In genomic region chr3:142714882-142715281, GRCh38 we compare ENCODE assay signal across 2 cellular contexts.
TF ChIP-seq lines count a peak whose summit lies in the region.
"Not testable (repeated sequence)": the region's sequence is repeated elsewhere in the genome, so short reads cannot be mapped to it uniquely, and the experiment has no call there.

No MANE protein-coding gene starts in this region.

TF ChIP-seq in K562, 482 proteins besides CTCF, POLR2A, EP300 and RAD21:
- TF ChIP-seq CEBPB (tag; IDR thresholded peaks at IDR 0.05) (peak; percentile 81), CEBPG (tag; conservative IDR thresholded peaks at IDR 0.05 in 1 of 2, IDR thresholded peaks at IDR 0.05 in 1 of 2) (0 out of 4 replicates have a peak, but pooled peaks of 1 of the 2 experiments have one; percentile 30), TRIM24 (IDR thresholded peaks at IDR 0.05) (peak; percentile 75 to 87), NFE2 (IDR thresholded peaks at IDR 0.05; ENCODE audit: low read depth) (0 out of 2 replicates have a peak, but pooled peaks have one; percentile 29)
- TF ChIP-seq CEBPG (CRISPR knock-in tag; IDR thresholded peaks at IDR 0.05): not testable (repeated sequence)

TF ChIP-seq in HepG2, 621 proteins besides CTCF, POLR2A, EP300 and RAD21:
- peak; percentile 60; the same call in 1 of the 2 replicates for TF ChIP-seq ZNF460 (CRISPR knock-in tag; IDR thresholded peaks at IDR 0.05; ENCODE audit: borderline replicate concordance)
- peak; percentile 29; the same call in 1 of the 2 replicates for TF ChIP-seq CEBPB (IDR thresholded peaks at IDR 0.05; ENCODE audit: borderline replicate concordance, low read depth, low read length)
